ENCODE assay signal across 1 cellular context in the genomic region with DNA sequence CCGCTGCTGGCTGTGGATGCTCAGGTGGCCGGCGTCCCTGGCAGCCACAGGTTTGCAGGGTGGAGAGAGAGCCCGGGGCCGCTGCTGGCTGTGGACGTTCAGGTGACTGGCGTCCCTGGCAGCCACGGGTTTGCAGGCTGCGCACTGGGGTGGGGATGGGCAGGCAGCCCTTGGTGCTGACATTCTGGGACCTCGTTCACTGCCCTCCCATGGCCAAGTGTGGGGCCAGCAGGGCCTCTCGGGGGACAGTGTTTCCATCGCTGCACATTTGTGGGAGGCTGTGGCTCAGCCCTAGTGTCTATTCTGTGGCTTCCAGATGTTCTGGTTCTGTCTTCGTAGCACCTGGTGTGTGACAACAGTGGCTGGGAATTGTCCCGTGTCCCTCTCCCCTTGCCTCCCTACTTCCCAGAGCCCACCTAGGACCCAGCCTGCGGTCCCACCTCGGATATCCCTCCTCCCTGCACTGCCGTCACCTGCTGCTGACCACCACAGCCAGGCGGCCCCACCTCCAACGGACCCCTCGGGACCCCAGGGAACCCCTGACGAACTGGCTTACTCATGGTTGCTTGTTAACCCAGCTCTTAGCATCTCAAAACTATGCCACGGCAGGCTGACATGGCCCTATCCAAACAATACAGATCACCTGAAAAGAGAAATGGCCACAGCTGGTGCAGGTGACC.
TF ChIP-seq lines count a peak whose summit lies in the region.

No MANE protein-coding gene starts in this region.

TF ChIP-seq in GM23338, 12 proteins besides CTCF, POLR2A, EP300 and RAD21 (continued from another document):
- TF ChIP-seq EZH2 (IDR thresholded peaks at IDR 0.05; ENCODE audit: low read depth, unreplicated experiment) (no peak), EZH2phosphoT487 (IDR thresholded peaks at IDR 0.05; ENCODE audit: unreplicated experiment) (no peak), ZNF331 (CRISPR knock-in tag; IDR thresholded peaks at IDR 0.05; ENCODE audit: low read depth) (no peak), NANOG (IDR thresholded peaks at IDR 0.05; ENCODE audit: borderline replicate concordance) (no peak)
- TF ChIP-seq, protein P1, sequence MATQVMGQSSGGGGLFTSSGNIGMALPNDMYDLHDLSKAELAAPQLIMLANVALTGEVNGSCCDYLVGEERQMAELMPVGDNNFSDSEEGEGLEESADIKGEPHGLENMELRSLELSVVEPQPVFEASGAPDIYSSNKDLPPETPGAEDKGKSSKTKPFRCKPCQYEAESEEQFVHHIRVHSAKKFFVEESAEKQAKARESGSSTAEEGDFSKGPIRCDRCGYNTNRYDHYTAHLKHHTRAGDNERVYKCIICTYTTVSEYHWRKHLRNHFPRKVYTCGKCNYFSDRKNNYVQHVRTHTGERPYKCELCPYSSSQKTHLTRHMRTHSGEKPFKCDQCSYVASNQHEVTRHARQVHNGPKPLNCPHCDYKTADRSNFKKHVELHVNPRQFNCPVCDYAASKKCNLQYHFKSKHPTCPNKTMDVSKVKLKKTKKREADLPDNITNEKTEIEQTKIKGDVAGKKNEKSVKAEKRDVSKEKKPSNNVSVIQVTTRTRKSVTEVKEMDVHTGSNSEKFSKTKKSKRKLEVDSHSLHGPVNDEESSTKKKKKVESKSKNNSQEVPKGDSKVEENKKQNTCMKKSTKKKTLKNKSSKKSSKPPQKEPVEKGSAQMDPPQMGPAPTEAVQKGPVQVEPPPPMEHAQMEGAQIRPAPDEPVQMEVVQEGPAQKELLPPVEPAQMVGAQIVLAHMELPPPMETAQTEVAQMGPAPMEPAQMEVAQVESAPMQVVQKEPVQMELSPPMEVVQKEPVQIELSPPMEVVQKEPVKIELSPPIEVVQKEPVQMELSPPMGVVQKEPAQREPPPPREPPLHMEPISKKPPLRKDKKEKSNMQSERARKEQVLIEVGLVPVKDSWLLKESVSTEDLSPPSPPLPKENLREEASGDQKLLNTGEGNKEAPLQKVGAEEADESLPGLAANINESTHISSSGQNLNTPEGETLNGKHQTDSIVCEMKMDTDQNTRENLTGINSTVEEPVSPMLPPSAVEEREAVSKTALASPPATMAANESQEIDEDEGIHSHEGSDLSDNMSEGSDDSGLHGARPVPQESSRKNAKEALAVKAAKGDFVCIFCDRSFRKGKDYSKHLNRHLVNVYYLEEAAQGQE (IDR thresholded peaks at IDR 0.05; ENCODE audit: unreplicated experiment): no peak
- TF ChIP-seq, protein P2, sequence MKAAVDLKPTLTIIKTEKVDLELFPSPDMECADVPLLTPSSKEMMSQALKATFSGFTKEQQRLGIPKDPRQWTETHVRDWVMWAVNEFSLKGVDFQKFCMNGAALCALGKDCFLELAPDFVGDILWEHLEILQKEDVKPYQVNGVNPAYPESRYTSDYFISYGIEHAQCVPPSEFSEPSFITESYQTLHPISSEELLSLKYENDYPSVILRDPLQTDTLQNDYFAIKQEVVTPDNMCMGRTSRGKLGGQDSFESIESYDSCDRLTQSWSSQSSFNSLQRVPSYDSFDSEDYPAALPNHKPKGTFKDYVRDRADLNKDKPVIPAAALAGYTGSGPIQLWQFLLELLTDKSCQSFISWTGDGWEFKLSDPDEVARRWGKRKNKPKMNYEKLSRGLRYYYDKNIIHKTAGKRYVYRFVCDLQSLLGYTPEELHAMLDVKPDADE (IDR thresholded peaks at IDR 0.05): no peak
